In the genomic region with DNA sequence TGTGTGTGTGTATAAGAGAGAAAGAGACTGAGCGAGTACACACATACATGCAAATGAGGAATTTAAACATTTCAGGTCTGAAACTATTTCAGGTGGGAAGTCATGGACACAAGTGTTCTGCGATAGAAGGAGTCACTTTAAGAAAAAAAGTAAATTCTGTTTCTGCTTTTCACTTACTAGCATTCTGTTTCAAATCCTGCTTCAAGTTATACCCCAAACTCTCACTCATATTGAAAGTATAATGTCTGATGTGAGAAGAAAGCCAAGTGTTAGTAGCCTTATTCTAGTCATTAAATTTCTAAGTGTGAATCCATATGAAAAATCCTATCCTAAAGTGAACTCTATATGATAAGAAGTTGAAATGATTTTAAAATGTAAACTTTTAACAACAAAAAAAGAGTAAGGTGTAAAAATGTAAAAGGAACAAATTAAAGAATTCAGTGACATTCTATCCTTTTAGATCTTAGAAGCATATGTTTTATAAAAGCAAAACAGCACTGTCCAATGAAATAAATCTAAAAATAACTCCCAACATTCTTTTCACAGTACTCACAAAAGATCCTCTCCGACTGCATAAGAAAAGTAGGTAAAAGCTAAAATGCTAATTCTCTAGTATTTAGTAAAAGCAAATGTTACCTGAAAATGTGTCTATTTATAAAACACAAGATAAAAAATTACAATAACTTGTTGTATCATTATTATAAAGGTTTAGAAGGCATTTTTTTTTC, we compare ENCODE assay signal across 13 cellular contexts.
DNase-seq lines count a peak whose midpoint lies in the region; ATAC-seq and TF ChIP-seq lines count a peak whose summit lies in the region.
"Had no signal": no experiment of that assay in that cellular context is flagged by ENCODE, and none has a peak within 500 bp of the region (broad histone marks: within the 10 kb centered on the region; RNA-seq: fewer than 3 reads in every experiment).

No MANE protein-coding gene starts in this region.

- no peak overlapping the region for H3K9ac ChIP-seq in fibroblast of lung (ENCODE audit: insufficient read depth, low read length)

- peaks cover 3% of the 10 kb centered on the region for H3K4me1 ChIP-seq in fibroblast of lung (ENCODE audit: control insufficient read depth, extremely low read depth, insufficient read depth, low read length)
- no peaks in the 10 kb centered on the region for H3K4me1 ChIP-seq in uterus

- H3K27me3 Mint-ChIP-seq in stimulated activated naive CD8-positive, alpha-beta T cell treated with anti-CD3 and anti-CD28 coated beads, Interleukin-15, amount 100 ng/mL, for 72 hours, result no peaks in the 10 kb centered on the region

- H3K27me3 ChIP-seq in fibroblast of lung (ENCODE audit: control insufficient read depth, insufficient read depth, low read length), result no peaks in the 10 kb centered on the region
- no peaks in the 10 kb centered on the region for H3K27me3 ChIP-seq in uterus
- H3K27me3 ChIP-seq: MG63 had no signal

- no peaks in the 10 kb centered on the region for H3K4me1 Mint-ChIP-seq in stimulated activated naive CD8-positive, alpha-beta T cell treated with anti-CD3 and anti-CD28 coated beads, Interleukin-15, amount 100 ng/mL, for 72 hours

- no peak overlapping the region for H3K4me3 Mint-ChIP-seq in stimulated activated naive CD8-positive, alpha-beta T cell treated with anti-CD3 and anti-CD28 coated beads, Interleukin-15, amount 100 ng/mL, for 72 hours

- ATAC-seq in stimulated activated naive CD8-positive, alpha-beta T cell treated with anti-CD3 and anti-CD28 coated beads, Interleukin-15, amount 100 ng/mL, for 72 hours, result peak; percentile 35
- no peak for ATAC-seq in stimulated activated naive CD8-positive, alpha-beta T cell treated with anti-CD3 and anti-CD28 coated beads, Interleukin-15, Interleukin-2, amounts not matched to agents 100 U/mL and 50 U/mL, for 24 hours
- peak; percentile 61 for ATAC-seq in HG03442 (IDR thresholded peaks at IDR 0.05; ENCODE audit: unreplicated experiment)
- ATAC-seq in left ventricle myocardium superior, result no peak
- ATAC-seq: A549 had no signal

- no peak overlapping the region for H3K4me3 ChIP-seq in fibroblast of lung (replicated peaks in 1 of 4; ENCODE audit: control extremely low read depth in 1 of 4, insufficient read depth in 1 of 4, low read depth in 3 of 4, low read length in 4 of 4)
- no peak overlapping the region for H3K4me3 ChIP-seq in uterus
- H3K4me3 ChIP-seq: A549, MG63 had no signal

- H2AFZ ChIP-seq in fibroblast of lung (ENCODE audit: low read length), result no peak overlapping the region

- intact Hi-C loops in left ventricle myocardium superior (cut with micrococcal nuclease), result no loop called here
- intact Hi-C loops in uterus (cut with DNase I; ENCODE audit: low total_unique reads), result no loop called here

- H3K9me3 Mint-ChIP-seq in stimulated activated naive CD8-positive, alpha-beta T cell treated with anti-CD3 and anti-CD28 coated beads, Interleukin-15, amount 100 ng/mL, for 72 hours, result no peaks in the 10 kb centered on the region

- DNase-seq in stimulated activated naive CD8-positive, alpha-beta T cell treated with anti-CD3 and anti-CD28 coated beads, Interleukin-15, amount 100 ng/mL, for 72 hours, result no peak
- no peak for DNase-seq in stimulated activated naive CD8-positive, alpha-beta T cell treated with anti-CD3 and anti-CD28 coated beads, Interleukin-15, Interleukin-2, amounts not matched to agents 100 U/mL and 50 U/mL, for 24 hours
- DNase-seq in fibroblast of lung (ENCODE audit: low read depth in 2 of 2) (peak; percentile 32 to 45), NCI-H446 treated with DMSO at 0.1 percent for 48 hours (lab: John Stamatoyannopoulos, UW) (no peak), left ventricle myocardium superior (no peak), GM19238 (ENCODE audit: insufficient read length, low spot score) (no peak), uterus (no peak)
- DNase-seq: MG63; NCI-H2171; NK-92 treated with Interleukin-12 subunit alpha and Interleukin-12 subunit beta, amount 100 ng/mL, for 24 hours; small intestine had no signal

- peak overlapping the region in 1 of 2 donors; percentile 36 for H3K27ac Mint-ChIP-seq in stimulated activated naive CD8-positive, alpha-beta T cell treated with anti-CD3 and anti-CD28 coated beads, Interleukin-15, amount 100 ng/mL, for 72 hours

- H3K36me3 ChIP-seq in fibroblast of lung (ENCODE audit: control insufficient read depth, insufficient read depth, low read length) (no peaks in the 10 kb centered on the region), uterus (no peaks in the 10 kb centered on the region)
- H3K36me3 ChIP-seq: MG63 had no signal

- TF ChIP-seq CTCF in fibroblast of lung (conservative IDR thresholded peaks at IDR 0.05 in 1 of 2, IDR thresholded peaks at IDR 0.05 in 1 of 2; ENCODE audit: low read depth in 1 of 2, low read length in 2 of 2) (no peak), uterus (IDR thresholded peaks at IDR 0.05) (no peak)

- no peaks in the 10 kb centered on the region for H3K79me2 ChIP-seq in fibroblast of lung (ENCODE audit: control insufficient read depth, insufficient read depth, low read length)

- peak overlapping the region; percentile 65 for H3K4me2 ChIP-seq in fibroblast of lung (ENCODE audit: extremely low read depth, insufficient read depth, low read length)
- H3K4me2 ChIP-seq: A549 had no signal

- no peaks in the 10 kb centered on the region for H4K20me1 ChIP-seq in fibroblast of lung (ENCODE audit: control insufficient read depth, extremely low read depth, insufficient read depth, low read length)

- H3K9me3 ChIP-seq in fibroblast of lung (ENCODE audit: control insufficient read depth, insufficient read depth, low read depth, low read length) (no peaks in the 10 kb centered on the region), uterus (no peaks in the 10 kb centered on the region)
- H3K9me3 ChIP-seq: A549, MG63 had no signal

- H3K27ac ChIP-seq in fibroblast of lung (ENCODE audit: insufficient read depth, low read length) (no peak overlapping the region), uterus (peak overlapping the region in 1 of 2 donors; percentile 32)
- H3K27ac ChIP-seq: A549 had no signal

- TF ChIP-seq POLR2A in uterus (IDR thresholded peaks at IDR 0.05), result no peak

Comparison
In these comparisons a context has a peak if more than half of its experiments do, and no peak if none do; other contexts are left out.
1. ATAC-seq: peak in stimulated activated naive CD8-positive, alpha-beta T cell treated with anti-CD3 and anti-CD28 coated beads, Interleukin-15, amount 100 ng/mL, for 72 hours (single experiment) and HG03442 (single experiment); none in stimulated activated naive CD8-positive, alpha-beta T cell treated with anti-CD3 and anti-CD28 coated beads, Interleukin-15, Interleukin-2, amounts not matched to agents 100 U/mL and 50 U/mL, for 24 hours (single experiment) and left ventricle myocardium superior (single experiment).
2. DNase-seq: peak in fibroblast of lung (2 of 2); none in stimulated activated naive CD8-positive, alpha-beta T cell treated with anti-CD3 and anti-CD28 coated beads, Interleukin-15, amount 100 ng/mL, for 72 hours (0 of 2), stimulated activated naive CD8-positive, alpha-beta T cell treated with anti-CD3 and anti-CD28 coated beads, Interleukin-15, Interleukin-2, amounts not matched to agents 100 U/mL and 50 U/mL, for 24 hours (single experiment), NCI-H446 treated with DMSO at 0.1 percent for 48 hours (single experiment), left ventricle myocardium superior (single experiment), GM19238 (single experiment) and uterus (0 of 2).